Comparison of ENCODE assay signal across 1 cellular context in the genomic region with DNA sequence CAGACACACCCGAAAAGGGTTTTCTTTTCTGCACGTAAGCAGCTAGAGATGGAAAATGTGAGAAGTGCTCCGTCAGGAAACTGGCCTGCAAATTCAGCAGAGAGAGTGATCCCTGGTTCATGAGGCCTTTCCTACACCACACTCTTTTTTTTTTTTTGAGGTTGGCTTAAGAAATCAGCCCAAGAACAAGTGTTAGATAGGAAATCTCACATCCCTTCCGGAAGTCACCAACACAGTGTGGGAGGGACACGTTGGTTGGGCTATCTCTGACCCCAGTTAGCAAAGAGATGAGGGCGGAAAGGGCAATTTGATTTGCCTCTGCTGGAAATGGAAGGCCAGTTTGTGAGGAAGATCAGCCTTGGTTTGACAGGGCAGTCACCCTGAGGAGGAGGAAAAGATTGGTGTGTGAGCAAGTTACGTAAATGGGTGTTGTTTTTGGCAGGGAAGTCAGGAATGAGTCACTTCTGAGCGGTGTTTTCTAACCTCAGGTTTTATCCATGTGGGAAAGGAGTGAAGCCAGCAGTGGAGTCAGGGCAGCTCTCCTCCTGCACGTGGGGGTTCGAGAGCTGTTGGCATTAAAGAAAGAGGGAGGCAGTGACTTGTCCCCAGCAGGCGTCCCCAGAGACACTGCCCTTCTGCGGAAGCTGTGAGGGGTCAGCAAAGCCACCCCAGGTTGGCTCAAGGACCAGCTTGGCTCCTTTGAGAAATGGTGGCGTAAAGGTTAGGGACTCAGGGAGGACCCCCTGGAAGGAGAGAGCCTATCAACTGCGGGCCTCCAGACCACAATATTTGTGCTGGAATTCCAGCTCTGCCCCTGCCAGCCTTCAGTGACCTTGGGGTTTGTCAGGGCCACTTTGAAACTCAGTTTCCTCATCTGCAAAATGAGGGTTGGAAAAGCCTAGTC.
A peak's percentile ranks its signal among the peaks of the same experiment; 100 is the strongest.
TF ChIP-seq lines count a peak whose summit lies in the region.

No MANE protein-coding gene starts in this region.

TF ChIP-seq in A549, 52 proteins besides CTCF, POLR2A, EP300 and RAD21 (continued from another document):
- TF ChIP-seq, protein P1, sequence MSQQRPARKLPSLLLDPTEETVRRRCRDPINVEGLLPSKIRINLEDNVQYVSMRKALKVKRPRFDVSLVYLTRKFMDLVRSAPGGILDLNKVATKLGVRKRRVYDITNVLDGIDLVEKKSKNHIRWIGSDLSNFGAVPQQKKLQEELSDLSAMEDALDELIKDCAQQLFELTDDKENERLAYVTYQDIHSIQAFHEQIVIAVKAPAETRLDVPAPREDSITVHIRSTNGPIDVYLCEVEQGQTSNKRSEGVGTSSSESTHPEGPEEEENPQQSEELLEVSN (IDR thresholded peaks at IDR 0.05; ENCODE audit: borderline replicate concordance, low read depth), result peak; percentile 84; the same call in 1 of the 2 replicates
- TF ChIP-seq SMC3 (IDR thresholded peaks at IDR 0.05) (peak; percentile 52; the same call in 2 of the 3 replicates), POLR2AphosphoS2 (conservative IDR thresholded peaks at IDR 0.05; ENCODE audit: low read length) (no peak), NFE2L2 (conservative IDR thresholded peaks at IDR 0.05; ENCODE audit: low read length) (no peak), RFX5 (IDR thresholded peaks at IDR 0.05) (no peak), RNF2 (IDR thresholded peaks at IDR 0.05; ENCODE audit: borderline replicate concordance, low read depth) (no peak), ZNF302 (CRISPR knock-in tag; IDR thresholded peaks at IDR 0.05) (peak; percentile 86), EHMT2 (IDR thresholded peaks at IDR 0.05; ENCODE audit: low read depth) (no peak), NR3C1 (IDR thresholded peaks at IDR 0.05) (no peak), HOXA7 (CRISPR knock-in tag; IDR thresholded peaks at IDR 0.05) (no peak), CEBPB (IDR thresholded peaks at IDR 0.05) (peak; percentile 56 to 88; a peak in 3 of 4 replicates)
- TF ChIP-seq, protein P2, sequence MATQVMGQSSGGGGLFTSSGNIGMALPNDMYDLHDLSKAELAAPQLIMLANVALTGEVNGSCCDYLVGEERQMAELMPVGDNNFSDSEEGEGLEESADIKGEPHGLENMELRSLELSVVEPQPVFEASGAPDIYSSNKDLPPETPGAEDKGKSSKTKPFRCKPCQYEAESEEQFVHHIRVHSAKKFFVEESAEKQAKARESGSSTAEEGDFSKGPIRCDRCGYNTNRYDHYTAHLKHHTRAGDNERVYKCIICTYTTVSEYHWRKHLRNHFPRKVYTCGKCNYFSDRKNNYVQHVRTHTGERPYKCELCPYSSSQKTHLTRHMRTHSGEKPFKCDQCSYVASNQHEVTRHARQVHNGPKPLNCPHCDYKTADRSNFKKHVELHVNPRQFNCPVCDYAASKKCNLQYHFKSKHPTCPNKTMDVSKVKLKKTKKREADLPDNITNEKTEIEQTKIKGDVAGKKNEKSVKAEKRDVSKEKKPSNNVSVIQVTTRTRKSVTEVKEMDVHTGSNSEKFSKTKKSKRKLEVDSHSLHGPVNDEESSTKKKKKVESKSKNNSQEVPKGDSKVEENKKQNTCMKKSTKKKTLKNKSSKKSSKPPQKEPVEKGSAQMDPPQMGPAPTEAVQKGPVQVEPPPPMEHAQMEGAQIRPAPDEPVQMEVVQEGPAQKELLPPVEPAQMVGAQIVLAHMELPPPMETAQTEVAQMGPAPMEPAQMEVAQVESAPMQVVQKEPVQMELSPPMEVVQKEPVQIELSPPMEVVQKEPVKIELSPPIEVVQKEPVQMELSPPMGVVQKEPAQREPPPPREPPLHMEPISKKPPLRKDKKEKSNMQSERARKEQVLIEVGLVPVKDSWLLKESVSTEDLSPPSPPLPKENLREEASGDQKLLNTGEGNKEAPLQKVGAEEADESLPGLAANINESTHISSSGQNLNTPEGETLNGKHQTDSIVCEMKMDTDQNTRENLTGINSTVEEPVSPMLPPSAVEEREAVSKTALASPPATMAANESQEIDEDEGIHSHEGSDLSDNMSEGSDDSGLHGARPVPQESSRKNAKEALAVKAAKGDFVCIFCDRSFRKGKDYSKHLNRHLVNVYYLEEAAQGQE (IDR thresholded peaks at IDR 0.05), result no peak
